8 cellular contexts compared by ENCODE assay signal in genomic region chr17:6913608-6914443, GRCh38.
A peak's percentile ranks its signal among the peaks of the same experiment; 100 is the strongest.
DNase-seq lines count a peak whose midpoint lies in the region; ATAC-seq and TF ChIP-seq lines count a peak whose summit lies in the region.

No MANE protein-coding gene starts in this region.

- H3K4me3 ChIP-seq in GM12875 (ENCODE audit: low read depth, low read length) (peak overlapping the region; percentile 3), liver (ENCODE audit: low read depth in 1 of 3, low read length in 3 of 3) (peak overlapping the region in 1 of 3 donors; percentile 15)

- H3K36me3 Mint-ChIP-seq in chondrocyte (ENCODE audit: low read depth): peaks cover 8% of the 10 kb centered on the region

- H3K4me1 ChIP-seq in liver (ENCODE audit: control insufficient read depth in 4 of 4, insufficient read depth in 4 of 4, low read length in 3 of 4): peaks cover 0 to 9% (median 2%) of the 10 kb centered on the region in 4 donors

- H3K4me3 Mint-ChIP-seq in chondrocyte (ENCODE audit: unreplicated experiment): peak overlapping the region; percentile 66

- WGBS in liver: 39% methylated on average over 32 of the region's 32 CpGs

- no peak overlapping the region for H3K27ac ChIP-seq in liver (ENCODE audit: low read depth in 1 of 2, low read length in 2 of 2)

- peak; percentile 50 for DNase-seq in NCI-H2171 treated with DMSO at 0.1 percent for 48 hours (lab: John Stamatoyannopoulos, UW)
- peak; percentile 63 to 78 for DNase-seq in activated CD4-positive, alpha-beta T cell treated with anti-CD3 and anti-CD28 coated beads for 4 hours
- no peak for DNase-seq in chondrocyte (ENCODE audit: low spot score)
- peak; percentile 83 for DNase-seq in stimulated activated CD4-positive, alpha-beta T cell treated with anti-CD3 and anti-CD28 coated beads, Interleukin-4, amount 100 ng/mL, for 1 hour

- peaks cover 40% of the 10 kb centered on the region for H3K27me3 Mint-ChIP-seq in chondrocyte (ENCODE audit: low read depth)

- H3K27ac Mint-ChIP-seq in chondrocyte (ENCODE audit: unreplicated experiment): no peak overlapping the region

- H3K36me3 ChIP-seq in liver (ENCODE audit: control insufficient read depth in 4 of 4, insufficient read depth in 3 of 4, low read depth in 1 of 4, low read length in 3 of 4): no peaks in the 10 kb centered on the region

- TF ChIP-seq CTCF in GM12875 (IDR thresholded peaks at IDR 0.05; ENCODE audit: borderline replicate concordance, insufficient read depth, low read depth, low read length): peak; percentile 79
- TF ChIP-seq CTCF in chondrocyte (IDR thresholded peaks at IDR 0.05): peak; percentile 95
- peak; percentile 72 for TF ChIP-seq CTCF in liver (IDR thresholded peaks at IDR 0.05; ENCODE audit: low read depth, low read length, missing input control)

- peak; percentile 80 to 83 for TF ChIP-seq RAD21 in liver (IDR thresholded peaks at IDR 0.05)

- H3K27me3 ChIP-seq in liver (ENCODE audit: control insufficient read depth in 4 of 4, insufficient read depth in 4 of 4, low read length in 3 of 4): no peaks in the 10 kb centered on the region

- ATAC-seq in GM21367 (IDR thresholded peaks at IDR 0.05; ENCODE audit: unreplicated experiment): no peak
- no peak for ATAC-seq in GM21619 (IDR thresholded peaks at IDR 0.05; ENCODE audit: unreplicated experiment)

- no peaks in the 10 kb centered on the region for H3K9me3 Mint-ChIP-seq in chondrocyte (ENCODE audit: low read depth)

- peaks cover 9% of the 10 kb centered on the region for H3K4me1 Mint-ChIP-seq in chondrocyte (ENCODE audit: low read depth)

- H3K9me3 ChIP-seq in liver (ENCODE audit: control insufficient read depth in 4 of 4, low read length in 3 of 4): no peaks in the 10 kb centered on the region

- H3K9ac ChIP-seq in liver (ENCODE audit: low read depth in 1 of 2, low read length in 2 of 2): no peak overlapping the region

TF ChIP-seq in liver, 16 proteins besides CTCF, POLR2A, EP300 and RAD21:
- TF ChIP-seq FOXA2 (IDR thresholded peaks at IDR 0.05) (no peak), JUND (IDR thresholded peaks at IDR 0.05) (no peak), HNF4A (conservative IDR thresholded peaks at IDR 0.05) (no peak), HNF4G (IDR thresholded peaks at IDR 0.05) (no peak)
- TF ChIP-seq, protein P1, sequence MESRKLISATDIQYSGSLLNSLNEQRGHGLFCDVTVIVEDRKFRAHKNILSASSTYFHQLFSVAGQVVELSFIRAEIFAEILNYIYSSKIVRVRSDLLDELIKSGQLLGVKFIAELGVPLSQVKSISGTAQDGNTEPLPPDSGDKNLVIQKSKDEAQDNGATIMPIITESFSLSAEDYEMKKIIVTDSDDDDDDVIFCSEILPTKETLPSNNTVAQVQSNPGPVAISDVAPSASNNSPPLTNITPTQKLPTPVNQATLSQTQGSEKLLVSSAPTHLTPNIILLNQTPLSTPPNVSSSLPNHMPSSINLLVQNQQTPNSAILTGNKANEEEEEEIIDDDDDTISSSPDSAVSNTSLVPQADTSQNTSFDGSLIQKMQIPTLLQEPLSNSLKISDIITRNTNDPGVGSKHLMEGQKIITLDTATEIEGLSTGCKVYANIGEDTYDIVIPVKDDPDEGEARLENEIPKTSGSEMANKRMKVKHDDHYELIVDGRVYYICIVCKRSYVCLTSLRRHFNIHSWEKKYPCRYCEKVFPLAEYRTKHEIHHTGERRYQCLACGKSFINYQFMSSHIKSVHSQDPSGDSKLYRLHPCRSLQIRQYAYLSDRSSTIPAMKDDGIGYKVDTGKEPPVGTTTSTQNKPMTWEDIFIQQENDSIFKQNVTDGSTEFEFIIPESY (IDR thresholded peaks at IDR 0.05): no peak
TF ChIP-seq in liver: peak in this region for 0.
